8 cellular contexts compared by ENCODE assay signal in genomic region chr19:7516281-7516862, GRCh38. TPM values are rescaled to one million over a fixed set of nuclear protein-coding genes. Genes with fewer than 3 reads are reported as not detected.
DNase-seq lines count a peak whose midpoint lies in the region; ATAC-seq and TF ChIP-seq lines count a peak whose summit lies in the region.

No MANE protein-coding gene starts in this region.

- H2BK120ac ChIP-seq in trophoblast cell (ENCODE audit: insufficient read depth, low read length, poor library complexity) = peak overlapping the region; percentile 65

- H3K4me1 Mint-ChIP-seq in CD8-positive, alpha-beta memory T cell = peaks cover 14 to 18% (median 15%) of the 10 kb centered on the region in 3 donors

- 2 to 3% methylated on average over 9 to 35 of the region's 35 CpGs for WGBS in esophagus, 2 donors
- WGBS in trophoblast cell (ENCODE audit: extremely low coverage, insufficient coverage, insufficient read length) = no CpG with 5 or more reads among the region's 35 CpGs

- H3K36me3 ChIP-seq in CD8-positive, alpha-beta memory T cell (ENCODE audit: insufficient read depth, low read length) = no peaks in the 10 kb centered on the region
- no peaks in the 10 kb centered on the region for H3K36me3 ChIP-seq in PC-9 (ENCODE audit: low read depth)
- H3K36me3 ChIP-seq in esophagus (ENCODE audit: control insufficient read depth in 2 of 2, insufficient read depth in 2 of 2, low read length in 1 of 2) = peaks cover 0 to 5% of the 10 kb centered on the region in 2 donors
- H3K36me3 ChIP-seq in trophoblast cell (ENCODE audit: control insufficient read depth in 1 of 2, insufficient read depth in 2 of 2, low read length in 2 of 2) = peaks cover 18 to 24% of the 10 kb centered on the region in 2 experiments

- peak overlapping the region in 4 of 8 donors; percentile 32 to 80 (median 50) for H3K27ac Mint-ChIP-seq in CD8-positive, alpha-beta memory T cell

- H3K9me2 ChIP-seq in PC-9 (ENCODE audit: insufficient read depth) = no peaks in the 10 kb centered on the region

- peaks cover 0 to 1% (median 0%) of the 10 kb centered on the region in 5 donors for H3K9me3 Mint-ChIP-seq in CD8-positive, alpha-beta memory T cell

- H3F3A ChIP-seq in PC-9 (ENCODE audit: insufficient read depth, low read depth) = peaks cover 37% of the 10 kb centered on the region

- H2BK5ac ChIP-seq in trophoblast cell (ENCODE audit: low read depth, low read length, poor library complexity) = peak overlapping the region; percentile 81

- no TSS peak for BruUV-seq in PC-9 (replicated peaks; lab: Mats Ljungman, UMichigan)

- no peak for DNase-seq in CD8-positive, alpha-beta memory T cell
- no peak for DNase-seq in PC-9
- no peak for DNase-seq in trophoblast cell
- DNase-seq in hippocampal formation (lab: John Stamatoyannopoulos, UW) = no peak

- TF ChIP-seq CTCF in PC-9 (conservative IDR thresholded peaks at IDR 0.05) = no peak

- H3K27ac ChIP-seq in CD8-positive, alpha-beta memory T cell (ENCODE audit: low read depth, low read length) = peak overlapping the region; percentile 4
- H3K27ac ChIP-seq in PC-9 = no peak overlapping the region
- peak overlapping the region; percentile 75 to 93 for H3K27ac ChIP-seq in esophagus (ENCODE audit: low read depth in 2 of 2, low read length in 1 of 2)
- no peak overlapping the region for H3K27ac ChIP-seq in trophoblast cell (ENCODE audit: low read depth, low read length)

- H3K36me3 Mint-ChIP-seq in CD8-positive, alpha-beta memory T cell = peaks cover 0 to 2% (median 0%) of the 10 kb centered on the region in 3 donors

- H2AK5ac ChIP-seq in trophoblast cell (ENCODE audit: low read length) = peak overlapping the region; percentile 96

- intact Hi-C loops in PC-9 (cut with micrococcal nuclease; ENCODE audit: unreplicated experiment) = no loop called here

- H3K79me1 ChIP-seq in trophoblast cell (ENCODE audit: low read length) = peaks cover 17% of the 10 kb centered on the region

- H3K14ac ChIP-seq in trophoblast cell (ENCODE audit: low read length) = peak overlapping the region; percentile 75

- peak overlapping the region; percentile 80 for H4K91ac ChIP-seq in trophoblast cell (ENCODE audit: low read depth, low read length)

- H2AFZ ChIP-seq in PC-9 (peak overlapping the region; percentile 66), trophoblast cell (ENCODE audit: insufficient read depth, low read length, poor library complexity) (peak overlapping the region; percentile 58)

- CTCF ChIA-PET in CD8-positive, alpha-beta memory T cell (lab: Charles Lee) = interaction anchor here (1.4 kb wide), 1 partner anchor 414 kb away, joined by 4 read pairs; no protein-coding TSS in a partner anchor
- CTCF ChIA-PET in PC-9 (lab: Charles Lee) = interaction anchor here (0.5 kb wide), 1 partner anchor 14 kb away, joined by 3 read pairs; no protein-coding TSS in a partner anchor

- no peak overlapping the region for H3K23ac ChIP-seq in trophoblast cell (ENCODE audit: low read length)

- H3K4me3 Mint-ChIP-seq in CD8-positive, alpha-beta memory T cell = peak overlapping the region; percentile 68 to 82 (median 79)

- POLR2A ChIA-PET in CD8-positive, alpha-beta memory T cell (lab: Charles Lee) = interaction anchor here (0.5 kb wide), 1 partner anchor 36 kb away, joined by 5 read pairs; no protein-coding TSS in a partner anchor
- POLR2A ChIA-PET in PC-9 (lab: Charles Lee; ENCODE audit: unreplicated experiment) = interaction anchor here (0.7 kb wide), 1 partner anchor 285 kb away, joined by 3 read pairs; no protein-coding TSS in a partner anchor

- H3K27me3 ChIP-seq in CD8-positive, alpha-beta memory T cell (ENCODE audit: insufficient read depth, low read length, poor library complexity, severe bottlenecking) = no peaks in the 10 kb centered on the region
- H3K27me3 ChIP-seq in PC-9 (ENCODE audit: insufficient read depth, low read depth) = no peaks in the 10 kb centered on the region
- H3K27me3 ChIP-seq in esophagus (ENCODE audit: control insufficient read depth in 1 of 2, insufficient read depth in 2 of 2, low read length in 2 of 2) = no peaks in the 10 kb centered on the region
- no peaks in the 10 kb centered on the region for H3K27me3 ChIP-seq in trophoblast cell (ENCODE audit: insufficient read depth, low read length)

- peak overlapping the region; percentile 85 for H4K12ac ChIP-seq in trophoblast cell (ENCODE audit: low read depth, low read length)

- H3K4me2 ChIP-seq in PC-9 (peak overlapping the region; percentile 100), trophoblast cell (ENCODE audit: low read length) (peak overlapping the region; percentile 74)

- no peaks in the 10 kb centered on the region for H4K20me1 ChIP-seq in PC-9 (ENCODE audit: insufficient read depth)

- H3K4me1 ChIP-seq in CD8-positive, alpha-beta memory T cell (ENCODE audit: insufficient read depth, low read length) = peaks cover 5% of the 10 kb centered on the region
- H3K4me1 ChIP-seq in PC-9 (replicated peaks; ENCODE audit: insufficient read depth) (peaks cover 19% of the 10 kb centered on the region), esophagus (ENCODE audit: control insufficient read depth in 2 of 2, insufficient read depth in 2 of 2, low read length in 1 of 2) (peaks cover 0 to 10% of the 10 kb centered on the region in 2 donors), trophoblast cell (ENCODE audit: control insufficient read depth in 1 of 2, insufficient read depth in 2 of 2, low read length in 2 of 2) (peaks cover 11 to 15% of the 10 kb centered on the region in 2 experiments)

- peak overlapping the region; percentile 79 for H2BK12ac ChIP-seq in trophoblast cell (ENCODE audit: low read length)

- peak overlapping the region; percentile 69 for H4K8ac ChIP-seq in trophoblast cell (ENCODE audit: low read depth, low read length)

- H3K4me3 ChIP-seq in CD8-positive, alpha-beta memory T cell (ENCODE audit: low read length) = no peak overlapping the region
- H3K4me3 ChIP-seq in PC-9 = peak overlapping the region; percentile 72
- peak overlapping the region; percentile 55 to 72 for H3K4me3 ChIP-seq in esophagus (ENCODE audit: low read depth in 1 of 2, low read length in 2 of 2)
- peak overlapping the region; percentile 84 for H3K4me3 ChIP-seq in trophoblast cell (ENCODE audit: low read depth, low read length)

- peak overlapping the region; percentile 60 for H3K18ac ChIP-seq in trophoblast cell (ENCODE audit: low read length)

- no peaks in the 10 kb centered on the region for H3K9me3 ChIP-seq in CD8-positive, alpha-beta memory T cell (ENCODE audit: low read length)
- H3K9me3 ChIP-seq in PC-9 (ENCODE audit: insufficient read depth, low read depth) (no peaks in the 10 kb centered on the region), esophagus (ENCODE audit: control insufficient read depth in 2 of 2, insufficient read depth in 1 of 2, low read depth in 1 of 2, low read length in 1 of 2) (no peaks in the 10 kb centered on the region), trophoblast cell (ENCODE audit: insufficient read depth, low read depth, low read length) (no peaks in the 10 kb centered on the region)

- peak overlapping the region; percentile 91 for H3K9ac ChIP-seq in trophoblast cell (ENCODE audit: low read length)

- no peak for ATAC-seq in GM18861 (IDR thresholded peaks at IDR 0.05; ENCODE audit: unreplicated experiment)
- no peak for ATAC-seq in HG02642 (IDR thresholded peaks at IDR 0.05; ENCODE audit: poor library complexity, unreplicated experiment)
- no peak for ATAC-seq in HG03159 (IDR thresholded peaks at IDR 0.05; ENCODE audit: unreplicated experiment)

- H3K79me2 ChIP-seq in PC-9 (ENCODE audit: low read depth) (peaks cover 9% of the 10 kb centered on the region; the same call in 1 of the 2 replicates), trophoblast cell (ENCODE audit: control insufficient read depth, insufficient read depth, low read length, poor library complexity) (peaks cover 11% of the 10 kb centered on the region)

- H3K27me3 Mint-ChIP-seq in CD8-positive, alpha-beta memory T cell = peaks cover 18 to 20% of the 10 kb centered on the region in 2 donors

- peak overlapping the region; percentile 96 for H3K4ac ChIP-seq in trophoblast cell (ENCODE audit: low read depth, low read length)

RNA-seq across cellular contexts. Expression of gene ZNF358, which starts 0.5 kb away (rescaled TPM):
- 1 to 10 TPM; 7.6 to 8.9 TPM for total RNA-seq in CD8-positive, alpha-beta memory T cell
- polyA plus RNA-seq in CD8-positive, alpha-beta memory T cell = 2.5 TPM
- total RNA-seq in PC-9 (2021) = 60.7 and 85.3 TPM in 2 replicates
- 10 to 100 TPM; 19.6 to 25.6 TPM for polyA plus RNA-seq in esophagus
- 94.3 and 106 TPM in 2 replicates for polyA plus RNA-seq in trophoblast cell (2013)

RNA-seq across cellular contexts. Expression of gene MCOLN1, which starts 6.1 kb away (rescaled TPM):
- total RNA-seq in CD8-positive, alpha-beta memory T cell = 10 to 100 TPM; 19.4 to 19.6 TPM
- polyA plus RNA-seq in CD8-positive, alpha-beta memory T cell = 11.6 TPM
- total RNA-seq in PC-9 (2021) = 10.4 and 16.0 TPM in 2 replicates
- 10 to 100 TPM; 13.4 to 17.2 TPM for polyA plus RNA-seq in esophagus
- 26.7 and 29.7 TPM in 2 replicates for polyA plus RNA-seq in trophoblast cell (2013)

RNA-seq across cellular contexts. Expression of gene PNPLA6, which starts 19.1 kb away (rescaled TPM):
- total RNA-seq in CD8-positive, alpha-beta memory T cell = 100 to 1,000 TPM; 112 to 117 TPM
- 17.1 TPM for polyA plus RNA-seq in CD8-positive, alpha-beta memory T cell
- 121 and 139 TPM in 2 replicates for total RNA-seq in PC-9 (2021)
- 10 to 100 TPM; 27.2 to 47.7 TPM for polyA plus RNA-seq in esophagus
- 73.4 and 78.6 TPM in 2 replicates for polyA plus RNA-seq in trophoblast cell (2013)

RNA-seq across cellular contexts. Expression of gene PEX11G, which starts 27.5 kb away (rescaled TPM):
- total RNA-seq in CD8-positive, alpha-beta memory T cell = under 1 TPM; 0.94 to 0.95 TPM
- polyA plus RNA-seq in CD8-positive, alpha-beta memory T cell = 1.7 TPM
- total RNA-seq in PC-9 (2021) = 10.5 and 16.0 TPM in 2 replicates
- polyA plus RNA-seq in esophagus = 1 to 10 TPM; 4.9 to 6.5 TPM
- polyA plus RNA-seq in trophoblast cell (2013) = 0.92 and 0.94 TPM in 2 replicates

Comparison
In these comparisons a context has a peak if more than half of its experiments do, and no peak if none do; other contexts are left out.
1. H3K27ac ChIP-seq: peak in CD8-positive, alpha-beta memory T cell (single experiment) and esophagus (2 of 2); none in PC-9 (single experiment) and trophoblast cell (single experiment).